ENCODE assay signal across 1 cellular context in the genomic region with DNA sequence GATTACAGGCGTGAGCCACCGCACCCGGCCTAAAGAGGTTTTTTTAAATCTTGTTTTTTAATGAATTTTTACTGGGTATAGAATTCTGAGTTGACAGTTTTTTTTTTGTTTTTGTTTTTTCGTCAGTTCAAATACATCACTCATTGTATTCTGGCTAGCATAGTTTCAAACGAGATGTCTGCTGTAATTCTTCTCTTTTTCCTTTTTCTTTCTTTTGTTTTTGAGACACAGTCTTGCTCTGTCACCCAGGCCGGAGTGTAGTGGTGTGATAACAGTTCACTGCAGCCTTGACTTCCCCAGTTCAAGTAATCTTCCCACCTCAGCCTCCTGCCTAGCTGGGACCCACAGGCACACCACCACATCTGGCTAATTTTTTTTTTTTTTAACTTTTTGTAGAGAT.
TF ChIP-seq lines count a peak whose summit lies in the region.

No MANE protein-coding gene starts in this region.

TF ChIP-seq in GM12878, 131 proteins besides CTCF, POLR2A, EP300 and RAD21:
- TF ChIP-seq CBX5 (IDR thresholded peaks at IDR 0.05; ENCODE audit: low read depth): peak; percentile 81
- TF ChIP-seq, protein P1, sequence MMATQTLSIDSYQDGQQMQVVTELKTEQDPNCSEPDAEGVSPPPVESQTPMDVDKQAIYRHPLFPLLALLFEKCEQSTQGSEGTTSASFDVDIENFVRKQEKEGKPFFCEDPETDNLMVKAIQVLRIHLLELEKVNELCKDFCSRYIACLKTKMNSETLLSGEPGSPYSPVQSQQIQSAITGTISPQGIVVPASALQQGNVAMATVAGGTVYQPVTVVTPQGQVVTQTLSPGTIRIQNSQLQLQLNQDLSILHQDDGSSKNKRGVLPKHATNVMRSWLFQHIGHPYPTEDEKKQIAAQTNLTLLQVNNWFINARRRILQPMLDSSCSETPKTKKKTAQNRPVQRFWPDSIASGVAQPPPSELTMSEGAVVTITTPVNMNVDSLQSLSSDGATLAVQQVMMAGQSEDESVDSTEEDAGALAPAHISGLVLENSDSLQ (IDR thresholded peaks at IDR 0.05): no peak
- TF ChIP-seq ZNF384 (IDR thresholded peaks at IDR 0.05; ENCODE audit: borderline replicate concordance, low read depth, low read length): no peak
- TF ChIP-seq IRF4 (IDR thresholded peaks at IDR 0.05; ENCODE audit: low read depth, low read length): no peak
